In genomic region chr5:122120493-122120892, GRCh38 we compare ENCODE assay signal across 21 cellular contexts. TPM values are rescaled to one million over a fixed set of nuclear protein-coding genes. Genes with fewer than 3 reads are reported as not detected.
A peak's percentile ranks its signal among the peaks of the same experiment; 100 is the strongest.
DNase-seq lines count a peak whose midpoint lies in the region; ATAC-seq, FAIRE-seq and TF ChIP-seq lines count a peak whose summit lies in the region.
"Had no signal": no experiment of that assay in that cellular context is flagged by ENCODE, and none has a peak within 500 bp of the region (broad histone marks: within the 10 kb centered on the region; RNA-seq: fewer than 3 reads in every experiment).

No MANE protein-coding gene starts in this region.

- no peak overlapping the region for H2BK5ac ChIP-seq in H1 (ENCODE audit: low read depth, low read length)

- TF ChIP-seq POLR2A in breast epithelium (IDR thresholded peaks at IDR 0.05), result no peak
- TF ChIP-seq POLR2A in H1 (IDR thresholded peaks at IDR 0.05; ENCODE audit: control extremely low read depth in 1 of 2, low read depth in 2 of 2, low read length in 2 of 2), result no peak

- no peak overlapping the region for H3K14ac ChIP-seq in H1 (ENCODE audit: insufficient read length)

- CTCF ChIA-PET in MCF 10A (lab: Yijun Ruan, JAX), result interaction anchor here (0.7 to 3.2 kb wide), 8 partner anchors 12 to 153 kb away, joined by 4 to 34 read pairs (median 7); no protein-coding TSS in a partner anchor
- CTCF ChIA-PET in H1 (lab: Charles Lee; ENCODE audit: partially characterized antibody), result interaction anchor here (0.7 to 1.2 kb wide), 2 partner anchors 28 to 247 kb away, joined by 3 to 5 read pairs; no protein-coding TSS in a partner anchor

- H2AK5ac ChIP-seq in H1 (ENCODE audit: low read depth, low read length), result no peak overlapping the region

- H3K9me3 ChIP-seq in breast epithelium (no peaks in the 10 kb centered on the region), H1 (ENCODE audit: insufficient read depth in 2 of 2, low read depth in 1 of 2, low read length in 1 of 2) (no peaks in the 10 kb centered on the region)
- H3K9me3 ChIP-seq: A549, HAP-1 had no signal

- H2BK120ac ChIP-seq in H1 (replicated peaks; ENCODE audit: low read depth, low read length), result no peak overlapping the region

- no TSS peak for BruUV-seq in MCF 10A (replicated peaks; lab: Mats Ljungman, UMichigan)

- POLR2A ChIA-PET in MCF 10A (lab: Yijun Ruan, JAX) (interaction anchor here (1.9 to 3.5 kb wide), 11 partner anchors 10 to 151 kb away, joined by 6 to 45 read pairs (median 10); partner anchors contain the start of gene LOX), H1 (lab: Charles Lee; ENCODE audit: partially characterized antibody) (interaction anchor here (0.8 kb wide), 1 partner anchor 10 kb away, joined by 3 read pairs; no protein-coding TSS in a partner anchor)

- H3K4me1 ChIP-seq in breast epithelium, result no peaks in the 10 kb centered on the region
- H3K4me1 ChIP-seq in H1 (replicated peaks in 1 of 4; ENCODE audit: control insufficient read depth in 3 of 4, insufficient read depth in 4 of 4, low read length in 3 of 4), result peaks cover 2 to 14% (median 8%) of the 10 kb centered on the region in 4 experiments; a peak in 6 of 7 replicates
- H3K4me1 ChIP-seq: A549, HAP-1 had no signal

- no peak overlapping the region for H2BK15ac ChIP-seq in H1 (ENCODE audit: low read length)

- TF ChIP-seq RAD21 in H1 (IDR thresholded peaks at IDR 0.05 in 1 of 2, conservative IDR thresholded peaks at IDR 0.05 in 1 of 2; ENCODE audit: low read depth in 2 of 2, low read length in 2 of 2), result no peak

- H3K4me3 ChIP-seq in breast epithelium, result no peak overlapping the region
- H3K4me3 ChIP-seq in H1 (ENCODE audit: extremely low read depth in 1 of 4, insufficient read depth in 2 of 4, low read depth in 3 of 4, low read length in 4 of 4), result peak overlapping the region in 1 of 4 experiments; percentile 12; a peak in 1 of 8 replicates
- H3K4me3 ChIP-seq: A549, HAP-1 had no signal

- no peaks in the 10 kb centered on the region for H3K79me2 ChIP-seq in H1 (ENCODE audit: control insufficient read depth in 1 of 2, insufficient read depth in 2 of 2, low read length in 2 of 2)

- DNase-seq in MCF 10A (ENCODE audit: unreplicated experiment) (no peak), breast epithelium (ENCODE audit: low spot score in 2 of 2) (no peak), NCI-H526 treated with DMSO at 0.1 percent for 48 hours (lab: John Stamatoyannopoulos, UW) (peak; percentile 5), H1 (ENCODE audit: low read depth in 1 of 2, low spot score in 2 of 2) (no peak), SKM-1 treated with dmso at 0.1 percent for 144 hours (lab: John Stamatoyannopoulos, UW; ENCODE audit: unreplicated experiment) (no peak), amygdala (lab: John Stamatoyannopoulos, UW) (no peak)
- DNase-seq: 8988T; C1 segment of cervical spinal cord; Calu3; CD4-positive, alpha-beta memory T cell; COR-L47; DMS53; DMS79 treated with DMSO at 0.1 percent for 48 hours; GF-D8 had no signal

- intact Hi-C loops in MCF 10A (cut with micrococcal nuclease), result no loop called here
- intact Hi-C loops in breast epithelium (cut with DNase I; ENCODE audit: low total_unique reads), result no loop called here

- H3K4me2 ChIP-seq in H1 (ENCODE audit: insufficient read depth in 1 of 2, low read depth in 2 of 2, low read length in 2 of 2), result no peak overlapping the region
- H3K4me2 ChIP-seq: A549 had no signal

- no peak for ATAC-seq in HG02870 (IDR thresholded peaks at IDR 0.05; ENCODE audit: unreplicated experiment)
- ATAC-seq: A549 had no signal

- H3K27ac ChIP-seq in breast epithelium (no peak overlapping the region), H1 (ENCODE audit: low read depth, low read length) (no peak overlapping the region)
- H3K27ac ChIP-seq: A549 had no signal

- H3K36me3 ChIP-seq in breast epithelium, result no peaks in the 10 kb centered on the region
- no peaks in the 10 kb centered on the region for H3K36me3 ChIP-seq in H1 (ENCODE audit: control insufficient read depth in 2 of 4, insufficient read depth in 4 of 4, low read length in 3 of 4)
- H3K36me3 ChIP-seq: HAP-1 had no signal

- no peak overlapping the region for H2BK20ac ChIP-seq in H1 (ENCODE audit: low read length)

- H3K27me3 Mint-ChIP-seq in MCF 10A (ENCODE audit: insufficient read depth, unreplicated experiment), result no peaks in the 10 kb centered on the region
- H3K27me3 Mint-ChIP-seq: CD4-positive, alpha-beta memory T cell had no signal

- no peaks in the 10 kb centered on the region for H3K79me1 ChIP-seq in H1 (ENCODE audit: low read depth, low read length)

- H4K5ac ChIP-seq in H1 (ENCODE audit: insufficient read length, low read depth, low read length), result no peak overlapping the region

- peak overlapping the region; percentile 90 for H3K27ac Mint-ChIP-seq in MCF 10A (ENCODE audit: low read depth, unreplicated experiment)
- H3K27ac Mint-ChIP-seq: CD4-positive, alpha-beta memory T cell had no signal

- no peak overlapping the region for H3K23ac ChIP-seq in H1 (ENCODE audit: insufficient read length)

- no peak overlapping the region for H3K4me3 Mint-ChIP-seq in MCF 10A (ENCODE audit: unreplicated experiment)
- H3K4me3 Mint-ChIP-seq: CD4-positive, alpha-beta memory T cell; HFFc6 had no signal

- peaks cover 30% of the 10 kb centered on the region for H3K4me1 Mint-ChIP-seq in MCF 10A (ENCODE audit: insufficient read depth, unreplicated experiment)
- H3K4me1 Mint-ChIP-seq: CD4-positive, alpha-beta memory T cell had no signal

- H3K23me2 ChIP-seq in H1 (ENCODE audit: low read depth, low read length), result no peaks in the 10 kb centered on the region

- H4K8ac ChIP-seq in H1 (ENCODE audit: extremely low read depth, insufficient read depth, low read length), result no peak overlapping the region

- H3K9ac ChIP-seq in H1 (replicated peaks in 1 of 4; ENCODE audit: extremely low read depth in 1 of 4, low read depth in 3 of 4, low read length in 3 of 4), result no peak overlapping the region

- H3K27me3 ChIP-seq in breast epithelium, result no peaks in the 10 kb centered on the region
- H3K27me3 ChIP-seq in H1 (replicated peaks in 1 of 4; ENCODE audit: control insufficient read depth in 3 of 4, extremely low read depth in 1 of 4, insufficient read depth in 3 of 4, low read length in 3 of 4), result no peaks in the 10 kb centered on the region

- WGBS in H1 (ENCODE audit: extremely low coverage in 1 of 2, insufficient coverage in 1 of 2, insufficient read length in 1 of 2, insufficient replicate concordance in 2 of 2, low coverage in 1 of 2, low lambda C conversion rate in 2 of 2, missing lambda C conversion rate in 1 of 2), 2 experiments, result 44% methylated on average over 2 of the region's 2 CpGs; no CpG with 5 or more reads in 1 of the 2 experiments

- H3K18ac ChIP-seq in H1 (ENCODE audit: extremely low read depth, low read length), result no peak overlapping the region

- H3K36me3 Mint-ChIP-seq in MCF 10A (ENCODE audit: insufficient read depth, unreplicated experiment), result no peaks in the 10 kb centered on the region
- H3K36me3 Mint-ChIP-seq: CD4-positive, alpha-beta memory T cell had no signal

- H3K9me3 Mint-ChIP-seq in MCF 10A (ENCODE audit: unreplicated experiment), result no peaks in the 10 kb centered on the region
- H3K9me3 Mint-ChIP-seq: CD4-positive, alpha-beta memory T cell; HFFc6 had no signal

- H4K20me1 ChIP-seq in H1 (replicated peaks in 1 of 2; ENCODE audit: control insufficient read depth in 1 of 2, insufficient read depth in 2 of 2, low read length in 2 of 2), result no peaks in the 10 kb centered on the region

- TF ChIP-seq CTCF in MCF 10A (IDR thresholded peaks at IDR 0.05; ENCODE audit: unreplicated experiment) (no peak), breast epithelium (IDR thresholded peaks at IDR 0.05) (no peak), H1 (IDR thresholded peaks at IDR 0.05; ENCODE audit: control extremely low read depth in 1 of 3, insufficient read depth in 1 of 3, low read depth in 1 of 3, low read length in 3 of 3) (no peak)

- peak; percentile 57 for FAIRE-seq in H1 (lab: Jason Lieb, UNC)
- FAIRE-seq: A549, GM12891, GM18507 had no signal

- no peak overlapping the region for H3K4ac ChIP-seq in H1 (replicated peaks; ENCODE audit: insufficient read length, low read depth, low read length)

- no peak overlapping the region for H2AFZ ChIP-seq in H1 (ENCODE audit: low read length)

- H4K91ac ChIP-seq in H1 (replicated peaks; ENCODE audit: insufficient read length, low read length), result no peak overlapping the region

- H2BK12ac ChIP-seq in H1 (ENCODE audit: low read depth, low read length), result no peak overlapping the region

- no peak overlapping the region for H3K56ac ChIP-seq in H1 (replicated peaks; ENCODE audit: insufficient read length, low read depth, low read length)

- no peak for TF ChIP-seq EP300 in H1 (IDR thresholded peaks at IDR 0.05; ENCODE audit: borderline replicate concordance in 1 of 2, low read depth in 2 of 2, low read length in 2 of 2)

RNA-seq across cellular contexts. Expression of gene ZNF474, which starts 8.9 kb away (rescaled TPM):
- total RNA-seq in MCF 10A (2022) (0.25 and 0.56 TPM in 2 replicates), breast epithelium (under 1 TPM; 0.33 to 0.48 (median 0.44) TPM)
- total RNA-seq in H1 (2021; fragmentation: NEBNext Ultra II Directional; extraction: Animal tissue kit (Norgen Biotek cat#: 25700)), result not detected in 2 replicates
- not detected in 2 replicates for polyA plus RNA-seq in H1 (2011; rRNA removed)
- 0.04 TPM for polyA plus RNA-seq in H1 (2011; cell fraction: cytosol; rRNA removed)
- 0.07 TPM for polyA plus RNA-seq in H1 (2011; cell fraction: nucleus; rRNA removed)
- 0.09 TPM in 1 of 4 replicates, not detected in the others for polyA plus RNA-seq in H1 (2012, experiment 1 of 2)
- polyA plus RNA-seq in H1 (2012, experiment 2 of 2), result not detected
- 0.04 TPM for polyA plus RNA-seq in H1 (2013, experiment 1 of 2)
- polyA plus RNA-seq in H1 (2013, experiment 2 of 2), result 0.06 TPM
- 0.09 TPM in 1 of 2 replicates, not detected in the other for polyA minus RNA-seq in H1 (2011; rRNA and poly(A)+ RNA removed)
- polyA minus RNA-seq in H1 (2011; cell fraction: cytosol; rRNA and poly(A)+ RNA removed), result not detected
- 0.40 TPM for polyA minus RNA-seq in H1 (2011; cell fraction: nucleus; rRNA and poly(A)+ RNA removed)

RNA-seq across cellular contexts. Expression of gene LOX, which starts 42.4 kb away (rescaled TPM):
- total RNA-seq in MCF 10A (2022), result 7.1 and 10.7 TPM in 2 replicates
- total RNA-seq in breast epithelium, result 100 to 1,000 TPM in 1 of 3 donors, 10 to 100 TPM in 2; 22.4 to 162 (median 35.4) TPM
- 1.9 and 2.2 TPM in 2 replicates for total RNA-seq in H1 (2021; fragmentation: NEBNext Ultra II Directional; extraction: Animal tissue kit (Norgen Biotek cat#: 25700))
- polyA plus RNA-seq in H1 (2011; rRNA removed), result 1.1 and 1.5 TPM in 2 replicates
- polyA plus RNA-seq in H1 (2011; cell fraction: cytosol; rRNA removed), result 0.88 TPM
- 1.7 TPM for polyA plus RNA-seq in H1 (2011; cell fraction: nucleus; rRNA removed)
- 1.1 to 1.5 TPM (median 1.4 TPM) in 4 replicates for polyA plus RNA-seq in H1 (2012, experiment 1 of 2)
- polyA plus RNA-seq in H1 (2012, experiment 2 of 2), result 0.38 TPM
- 1.8 TPM for polyA plus RNA-seq in H1 (2013, experiment 1 of 2)
- polyA plus RNA-seq in H1 (2013, experiment 2 of 2), result 1.7 TPM
- 2.5 and 2.9 TPM in 2 replicates for polyA minus RNA-seq in H1 (2011; rRNA and poly(A)+ RNA removed)
- polyA minus RNA-seq in H1 (2011; cell fraction: cytosol; rRNA and poly(A)+ RNA removed), result 3.0 TPM
- polyA minus RNA-seq in H1 (2011; cell fraction: nucleus; rRNA and poly(A)+ RNA removed), result 2.4 TPM
- total RNA-seq: CD4-positive, alpha-beta memory T cell; G401 had no signal
